ENCODE assay signal across 2 cellular contexts in the genomic region with DNA sequence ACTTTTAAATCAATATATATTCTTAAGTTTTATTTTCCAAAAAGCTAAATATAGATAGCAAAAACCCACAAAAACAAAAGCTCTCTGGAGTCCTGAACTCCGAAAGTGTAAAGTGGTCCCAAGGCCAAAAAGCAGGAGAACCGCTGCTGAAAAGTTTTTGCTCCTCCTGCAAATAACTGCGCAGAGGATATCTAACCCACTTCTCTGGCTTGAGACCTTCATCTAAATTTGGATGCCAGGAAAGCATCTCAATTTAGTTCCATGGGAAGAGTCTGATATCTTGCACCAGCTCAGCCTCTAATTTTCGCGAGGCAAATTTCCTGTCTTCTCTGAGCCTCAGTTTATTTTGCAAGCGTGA.
TF ChIP-seq lines count a peak whose summit lies in the region.

No MANE protein-coding gene starts in this region.

TF ChIP-seq in H1, 55 proteins besides CTCF, POLR2A, EP300 and RAD21:
- TF ChIP-seq BCL11A (IDR thresholded peaks at IDR 0.05; ENCODE audit: low read depth in 2 of 2, low read length in 2 of 2) (no peak), ZNF274 (IDR thresholded peaks at IDR 0.05; ENCODE audit: borderline replicate concordance, extremely low read depth, low read length) (no peak), MAFK (IDR thresholded peaks at IDR 0.05; ENCODE audit: low read depth, low read length) (no peak), SIN3A (conservative IDR thresholded peaks at IDR 0.05 in 1 of 2, IDR thresholded peaks at IDR 0.05 in 1 of 2; ENCODE audit: low read depth in 1 of 2, low read length in 2 of 2) (no peak), RNF2 (IDR thresholded peaks at IDR 0.05; ENCODE audit: borderline replicate concordance, low read depth, low read length, missing control alignments, poor library complexity, severe bottlenecking) (no peak), KDM4A (IDR thresholded peaks at IDR 0.05; ENCODE audit: low read depth, low read length, severe bottlenecking) (no peak), EZH2 (IDR thresholded peaks at IDR 0.05; ENCODE audit: low read depth, low read length, severe bottlenecking) (no peak), BACH1 (IDR thresholded peaks at IDR 0.05; ENCODE audit: low read length) (no peak), CHD2 (IDR thresholded peaks at IDR 0.05; ENCODE audit: low read length) (no peak), SP2 (IDR thresholded peaks at IDR 0.05; ENCODE audit: low read length) (no peak)
- TF ChIP-seq, protein P1, sequence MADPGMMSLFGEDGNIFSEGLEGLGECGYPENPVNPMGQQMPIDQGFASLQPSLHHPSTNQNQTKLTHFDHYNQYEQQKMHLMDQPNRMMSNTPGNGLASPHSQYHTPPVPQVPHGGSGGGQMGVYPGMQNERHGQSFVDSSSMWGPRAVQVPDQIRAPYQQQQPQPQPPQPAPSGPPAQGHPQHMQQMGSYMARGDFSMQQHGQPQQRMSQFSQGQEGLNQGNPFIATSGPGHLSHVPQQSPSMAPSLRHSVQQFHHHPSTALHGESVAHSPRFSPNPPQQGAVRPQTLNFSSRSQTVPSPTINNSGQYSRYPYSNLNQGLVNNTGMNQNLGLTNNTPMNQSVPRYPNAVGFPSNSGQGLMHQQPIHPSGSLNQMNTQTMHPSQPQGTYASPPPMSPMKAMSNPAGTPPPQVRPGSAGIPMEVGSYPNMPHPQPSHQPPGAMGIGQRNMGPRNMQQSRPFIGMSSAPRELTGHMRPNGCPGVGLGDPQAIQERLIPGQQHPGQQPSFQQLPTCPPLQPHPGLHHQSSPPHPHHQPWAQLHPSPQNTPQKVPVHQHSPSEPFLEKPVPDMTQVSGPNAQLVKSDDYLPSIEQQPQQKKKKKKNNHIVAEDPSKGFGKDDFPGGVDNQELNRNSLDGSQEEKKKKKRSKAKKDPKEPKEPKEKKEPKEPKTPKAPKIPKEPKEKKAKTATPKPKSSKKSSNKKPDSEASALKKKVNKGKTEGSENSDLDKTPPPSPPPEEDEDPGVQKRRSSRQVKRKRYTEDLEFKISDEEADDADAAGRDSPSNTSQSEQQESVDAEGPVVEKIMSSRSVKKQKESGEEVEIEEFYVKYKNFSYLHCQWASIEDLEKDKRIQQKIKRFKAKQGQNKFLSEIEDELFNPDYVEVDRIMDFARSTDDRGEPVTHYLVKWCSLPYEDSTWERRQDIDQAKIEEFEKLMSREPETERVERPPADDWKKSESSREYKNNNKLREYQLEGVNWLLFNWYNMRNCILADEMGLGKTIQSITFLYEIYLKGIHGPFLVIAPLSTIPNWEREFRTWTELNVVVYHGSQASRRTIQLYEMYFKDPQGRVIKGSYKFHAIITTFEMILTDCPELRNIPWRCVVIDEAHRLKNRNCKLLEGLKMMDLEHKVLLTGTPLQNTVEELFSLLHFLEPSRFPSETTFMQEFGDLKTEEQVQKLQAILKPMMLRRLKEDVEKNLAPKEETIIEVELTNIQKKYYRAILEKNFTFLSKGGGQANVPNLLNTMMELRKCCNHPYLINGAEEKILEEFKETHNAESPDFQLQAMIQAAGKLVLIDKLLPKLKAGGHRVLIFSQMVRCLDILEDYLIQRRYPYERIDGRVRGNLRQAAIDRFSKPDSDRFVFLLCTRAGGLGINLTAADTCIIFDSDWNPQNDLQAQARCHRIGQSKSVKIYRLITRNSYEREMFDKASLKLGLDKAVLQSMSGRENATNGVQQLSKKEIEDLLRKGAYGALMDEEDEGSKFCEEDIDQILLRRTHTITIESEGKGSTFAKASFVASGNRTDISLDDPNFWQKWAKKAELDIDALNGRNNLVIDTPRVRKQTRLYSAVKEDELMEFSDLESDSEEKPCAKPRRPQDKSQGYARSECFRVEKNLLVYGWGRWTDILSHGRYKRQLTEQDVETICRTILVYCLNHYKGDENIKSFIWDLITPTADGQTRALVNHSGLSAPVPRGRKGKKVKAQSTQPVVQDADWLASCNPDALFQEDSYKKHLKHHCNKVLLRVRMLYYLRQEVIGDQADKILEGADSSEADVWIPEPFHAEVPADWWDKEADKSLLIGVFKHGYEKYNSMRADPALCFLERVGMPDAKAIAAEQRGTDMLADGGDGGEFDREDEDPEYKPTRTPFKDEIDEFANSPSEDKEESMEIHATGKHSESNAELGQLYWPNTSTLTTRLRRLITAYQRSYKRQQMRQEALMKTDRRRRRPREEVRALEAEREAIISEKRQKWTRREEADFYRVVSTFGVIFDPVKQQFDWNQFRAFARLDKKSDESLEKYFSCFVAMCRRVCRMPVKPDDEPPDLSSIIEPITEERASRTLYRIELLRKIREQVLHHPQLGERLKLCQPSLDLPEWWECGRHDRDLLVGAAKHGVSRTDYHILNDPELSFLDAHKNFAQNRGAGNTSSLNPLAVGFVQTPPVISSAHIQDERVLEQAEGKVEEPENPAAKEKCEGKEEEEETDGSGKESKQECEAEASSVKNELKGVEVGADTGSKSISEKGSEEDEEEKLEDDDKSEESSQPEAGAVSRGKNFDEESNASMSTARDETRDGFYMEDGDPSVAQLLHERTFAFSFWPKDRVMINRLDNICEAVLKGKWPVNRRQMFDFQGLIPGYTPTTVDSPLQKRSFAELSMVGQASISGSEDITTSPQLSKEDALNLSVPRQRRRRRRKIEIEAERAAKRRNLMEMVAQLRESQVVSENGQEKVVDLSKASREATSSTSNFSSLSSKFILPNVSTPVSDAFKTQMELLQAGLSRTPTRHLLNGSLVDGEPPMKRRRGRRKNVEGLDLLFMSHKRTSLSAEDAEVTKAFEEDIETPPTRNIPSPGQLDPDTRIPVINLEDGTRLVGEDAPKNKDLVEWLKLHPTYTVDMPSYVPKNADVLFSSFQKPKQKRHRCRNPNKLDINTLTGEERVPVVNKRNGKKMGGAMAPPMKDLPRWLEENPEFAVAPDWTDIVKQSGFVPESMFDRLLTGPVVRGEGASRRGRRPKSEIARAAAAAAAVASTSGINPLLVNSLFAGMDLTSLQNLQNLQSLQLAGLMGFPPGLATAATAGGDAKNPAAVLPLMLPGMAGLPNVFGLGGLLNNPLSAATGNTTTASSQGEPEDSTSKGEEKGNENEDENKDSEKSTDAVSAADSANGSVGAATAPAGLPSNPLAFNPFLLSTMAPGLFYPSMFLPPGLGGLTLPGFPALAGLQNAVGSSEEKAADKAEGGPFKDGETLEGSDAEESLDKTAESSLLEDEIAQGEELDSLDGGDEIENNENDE (IDR thresholded peaks at IDR 0.05; ENCODE audit: insufficient replicate concordance, low read length): no peak

TF ChIP-seq in neural cell, 6 proteins besides CTCF, POLR2A, EP300 and RAD21:
- TF ChIP-seq EZH2 (IDR thresholded peaks at IDR 0.05; ENCODE audit: borderline replicate concordance, insufficient read depth, low read length, poor library complexity, severe bottlenecking) (no peak), SMC3 (conservative IDR thresholded peaks at IDR 0.05; ENCODE audit: poor library complexity) (no peak), MXI1 (conservative IDR thresholded peaks at IDR 0.05; ENCODE audit: poor library complexity, severe bottlenecking) (no peak), TAF1 (IDR thresholded peaks at IDR 0.05; ENCODE audit: low read depth) (no peak), POLR2AphosphoS5 (IDR thresholded peaks at IDR 0.05) (no peak)
- TF ChIP-seq, protein P2, sequence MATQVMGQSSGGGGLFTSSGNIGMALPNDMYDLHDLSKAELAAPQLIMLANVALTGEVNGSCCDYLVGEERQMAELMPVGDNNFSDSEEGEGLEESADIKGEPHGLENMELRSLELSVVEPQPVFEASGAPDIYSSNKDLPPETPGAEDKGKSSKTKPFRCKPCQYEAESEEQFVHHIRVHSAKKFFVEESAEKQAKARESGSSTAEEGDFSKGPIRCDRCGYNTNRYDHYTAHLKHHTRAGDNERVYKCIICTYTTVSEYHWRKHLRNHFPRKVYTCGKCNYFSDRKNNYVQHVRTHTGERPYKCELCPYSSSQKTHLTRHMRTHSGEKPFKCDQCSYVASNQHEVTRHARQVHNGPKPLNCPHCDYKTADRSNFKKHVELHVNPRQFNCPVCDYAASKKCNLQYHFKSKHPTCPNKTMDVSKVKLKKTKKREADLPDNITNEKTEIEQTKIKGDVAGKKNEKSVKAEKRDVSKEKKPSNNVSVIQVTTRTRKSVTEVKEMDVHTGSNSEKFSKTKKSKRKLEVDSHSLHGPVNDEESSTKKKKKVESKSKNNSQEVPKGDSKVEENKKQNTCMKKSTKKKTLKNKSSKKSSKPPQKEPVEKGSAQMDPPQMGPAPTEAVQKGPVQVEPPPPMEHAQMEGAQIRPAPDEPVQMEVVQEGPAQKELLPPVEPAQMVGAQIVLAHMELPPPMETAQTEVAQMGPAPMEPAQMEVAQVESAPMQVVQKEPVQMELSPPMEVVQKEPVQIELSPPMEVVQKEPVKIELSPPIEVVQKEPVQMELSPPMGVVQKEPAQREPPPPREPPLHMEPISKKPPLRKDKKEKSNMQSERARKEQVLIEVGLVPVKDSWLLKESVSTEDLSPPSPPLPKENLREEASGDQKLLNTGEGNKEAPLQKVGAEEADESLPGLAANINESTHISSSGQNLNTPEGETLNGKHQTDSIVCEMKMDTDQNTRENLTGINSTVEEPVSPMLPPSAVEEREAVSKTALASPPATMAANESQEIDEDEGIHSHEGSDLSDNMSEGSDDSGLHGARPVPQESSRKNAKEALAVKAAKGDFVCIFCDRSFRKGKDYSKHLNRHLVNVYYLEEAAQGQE (IDR thresholded peaks at IDR 0.05; ENCODE audit: borderline replicate concordance): no peak
